Comparison of ENCODE assay signal across 29 cellular contexts in the genomic region with DNA sequence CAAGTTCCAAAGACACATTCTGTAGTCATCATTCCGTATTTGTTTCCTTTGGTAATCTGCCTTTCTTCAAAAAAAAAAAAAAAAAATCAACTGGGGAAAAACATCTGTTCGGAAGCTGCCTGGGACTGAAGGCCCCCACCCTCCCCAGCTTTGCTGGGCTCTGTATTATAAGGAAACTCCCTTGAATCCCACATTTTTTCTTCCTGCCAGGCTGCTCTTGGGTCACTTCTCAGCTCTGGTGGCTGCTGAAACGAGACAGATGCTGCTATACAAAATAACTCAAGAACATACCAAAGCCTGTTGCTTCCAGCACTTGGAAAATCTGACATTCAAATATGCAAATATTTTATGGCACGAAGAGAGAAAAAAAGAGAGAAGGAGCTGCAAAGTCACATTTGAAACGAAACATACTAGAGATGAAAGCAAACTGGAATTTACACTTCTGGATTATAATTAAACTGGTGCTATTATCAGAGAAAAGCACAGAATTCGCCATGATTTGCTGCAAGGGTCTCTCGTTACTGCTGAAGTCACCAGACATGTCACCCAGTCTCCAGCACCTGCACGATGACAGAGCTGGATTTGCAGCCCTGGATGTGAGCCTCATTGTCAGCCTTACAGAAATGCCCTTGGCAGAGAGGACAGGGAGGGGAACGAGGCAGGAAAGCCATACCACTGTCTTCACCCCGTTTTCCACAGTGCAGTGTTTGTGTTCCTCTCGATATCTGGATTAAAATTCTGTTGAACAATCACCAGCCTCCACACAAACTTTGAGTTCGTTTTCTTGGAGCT. TPM values are rescaled to one million over a fixed set of nuclear protein-coding genes. Genes with fewer than 3 reads are reported as not detected.
DNase-seq lines count a peak whose midpoint lies in the region; ATAC-seq and TF ChIP-seq lines count a peak whose summit lies in the region.
"Had no signal": no experiment of that assay in that cellular context is flagged by ENCODE, and none has a peak within 500 bp of the region (broad histone marks: within the 10 kb centered on the region; RNA-seq: fewer than 3 reads in every experiment).

No MANE protein-coding gene starts in this region.

- H3K9ac ChIP-seq in adipocyte (ENCODE audit: low read length) = no peak overlapping the region

- H3K9me3 Mint-ChIP-seq in activated naive CD4-positive, alpha-beta T cell treated with anti-CD3 and anti-CD28 coated beads for 36 hours = no peaks in the 10 kb centered on the region
- H3K9me3 Mint-ChIP-seq: activated CD4-positive, alpha-beta T cell treated with anti-CD3 and anti-CD28 coated beads, Interleukin-2, amount 10 ng/mL, durations not matched to agents 24 days and 14 days; activated naive CD4-positive, alpha-beta T cell treated with anti-CD3 and anti-CD28 coated beads, Interleukin-2, amount 50 U/mL, for 72 hours; IgD-negative memory B cell; natural killer cell treated with Interleukin-12 subunit alpha and Interleukin-12 subunit beta and Interleukin-15 and Interleukin-18, amount 100 ng/mL, for 72 hours had no signal

- H3K4me1 ChIP-seq in adipocyte (ENCODE audit: control insufficient read depth, insufficient read depth, low read length) (no peaks in the 10 kb centered on the region), gastroesophageal sphincter (peaks cover 0 to 23% (median 12%) of the 10 kb centered on the region in 3 donors), left lung (no peaks in the 10 kb centered on the region), upper lobe of right lung (no peaks in the 10 kb centered on the region)
- H3K4me1 ChIP-seq: breast epithelium, Caco-2 had no signal

- 9 to 25% methylated on average over 7 to 10 of the region's 12 CpGs for WGBS in gastroesophageal sphincter (ENCODE audit: low coverage in 1 of 2), 2 donors

- H3K27ac ChIP-seq in gastroesophageal sphincter (peak overlapping the region in 2 of 4 donors; percentile 47 to 64), left lung (peak overlapping the region in 1 of 2 donors; percentile 18), upper lobe of right lung (no peak overlapping the region)
- H3K27ac ChIP-seq: breast epithelium, C4-2B, RWPE1, spleen, tibial artery had no signal

- TF ChIP-seq CTCF in gastroesophageal sphincter (IDR thresholded peaks at IDR 0.05) = no peak
- no peak for TF ChIP-seq CTCF in left lung (IDR thresholded peaks at IDR 0.05)
- TF ChIP-seq CTCF in upper lobe of right lung (IDR thresholded peaks at IDR 0.05) = no peak

- no peak overlapping the region for H3K27ac Mint-ChIP-seq in activated naive CD4-positive, alpha-beta T cell treated with anti-CD3 and anti-CD28 coated beads for 36 hours
- H3K27ac Mint-ChIP-seq: activated CD4-positive, alpha-beta T cell treated with anti-CD3 and anti-CD28 coated beads, Interleukin-2, amount 10 ng/mL, durations not matched to agents 24 days and 14 days; IgD-negative memory B cell; natural killer cell treated with Interleukin-12 subunit alpha and Interleukin-12 subunit beta and Interleukin-15 and Interleukin-18, amount 100 ng/mL, for 72 hours; WTC11 had no signal

- no peaks in the 10 kb centered on the region for H3K4me1 Mint-ChIP-seq in activated naive CD4-positive, alpha-beta T cell treated with anti-CD3 and anti-CD28 coated beads for 36 hours (ENCODE audit: low read depth)
- H3K4me1 Mint-ChIP-seq: activated CD4-positive, alpha-beta T cell treated with anti-CD3 and anti-CD28 coated beads, Interleukin-2, amount 10 ng/mL, durations not matched to agents 24 days and 14 days had no signal

- no peak for TF ChIP-seq POLR2A in gastroesophageal sphincter (IDR thresholded peaks at IDR 0.05)

- no peaks in the 10 kb centered on the region for H3K27me3 Mint-ChIP-seq in activated naive CD4-positive, alpha-beta T cell treated with anti-CD3 and anti-CD28 coated beads for 36 hours (ENCODE audit: low read depth)

- H3K4me3 ChIP-seq in adipocyte (ENCODE audit: low read length) (no peak overlapping the region), gastroesophageal sphincter (no peak overlapping the region), left lung (no peak overlapping the region), upper lobe of right lung (no peak overlapping the region)
- H3K4me3 ChIP-seq: breast epithelium, spleen, stomach, tibial artery had no signal

- no peaks in the 10 kb centered on the region for H3K36me3 Mint-ChIP-seq in activated naive CD4-positive, alpha-beta T cell treated with anti-CD3 and anti-CD28 coated beads for 36 hours (ENCODE audit: low read depth)
- H3K36me3 Mint-ChIP-seq: activated naive CD4-positive, alpha-beta T cell treated with anti-CD3 and anti-CD28 coated beads, Interleukin-2, amount 50 U/mL, for 72 hours; natural killer cell treated with Interleukin-12 subunit alpha and Interleukin-12 subunit beta and Interleukin-15 and Interleukin-18, amount 100 ng/mL, for 72 hours; WTC11 had no signal

- ATAC-seq in gastroesophageal sphincter = peak; percentile 79
- peak; percentile 54 for ATAC-seq in left lung
- peak; percentile 64 for ATAC-seq in upper lobe of right lung
- ATAC-seq: activated naive CD4-positive, alpha-beta T cell treated with anti-CD3 and anti-CD28 coated beads, Interleukin-2, amount 50 U/mL, for 72 hours; natural killer cell treated with Interleukin-12 subunit alpha and Interleukin-12 subunit beta and Interleukin-15 and Interleukin-18, amount 100 ng/mL, for 72 hours; WTC11 had no signal

- H3K9me3 ChIP-seq in adipocyte (ENCODE audit: control insufficient read depth, low read length) (no peaks in the 10 kb centered on the region), gastroesophageal sphincter (no peaks in the 10 kb centered on the region), left lung (no peaks in the 10 kb centered on the region), upper lobe of right lung (no peaks in the 10 kb centered on the region)
- H3K9me3 ChIP-seq: breast epithelium, Caco-2, spleen, stomach, tibial artery had no signal

- DNase-seq in adipocyte (ENCODE audit: low read depth) = peak; percentile 14
- DNase-seq in left lung = no peak
- DNase-seq in upper lobe of right lung = no peak
- no peak for DNase-seq in stimulated activated CD4-positive, alpha-beta T cell treated with anti-CD3 and anti-CD28 coated beads, Interleukin-4, amount 100 ng/mL, for 4 hours
- no peak for DNase-seq in RPMI8226
- no peak for DNase-seq in activated naive CD4-positive, alpha-beta T cell treated with anti-CD3 and anti-CD28 coated beads for 36 hours
- DNase-seq: activated CD4-positive, alpha-beta T cell treated with anti-CD3 and anti-CD28 coated beads, Interleukin-2, amount 10 ng/mL, durations not matched to agents 24 days and 14 days; activated CD8-positive, alpha-beta memory T cell treated with anti-CD3 and anti-CD28 coated beads for 24 hours; Caco-2; DND-41; effector memory CD4-positive, alpha-beta T cell; GOT3; kidney; NCI-H146; NCI-H2107; NCI-H345; NCI-H774; spleen; stomach; tibial artery had no signal

- intact Hi-C loops in left lung (cut with DNase I) = no loop called here
- intact Hi-C loops in upper lobe of right lung (cut with DNase I) = no loop called here
- intact Hi-C loops in activated naive CD4-positive, alpha-beta T cell treated with anti-CD3 and anti-CD28 coated beads for 36 hours (cut with micrococcal nuclease) = no loop called here

- H3K4me3 Mint-ChIP-seq in activated naive CD4-positive, alpha-beta T cell treated with anti-CD3 and anti-CD28 coated beads for 36 hours = no peak overlapping the region
- H3K4me3 Mint-ChIP-seq: activated CD4-positive, alpha-beta T cell treated with anti-CD3 and anti-CD28 coated beads, Interleukin-2, amount 10 ng/mL, durations not matched to agents 24 days and 14 days; IgD-negative memory B cell; natural killer cell treated with Interleukin-12 subunit alpha and Interleukin-12 subunit beta and Interleukin-15 and Interleukin-18, amount 100 ng/mL, for 72 hours; WTC11 had no signal

- no peak for TF ChIP-seq EP300 in gastroesophageal sphincter (IDR thresholded peaks at IDR 0.05)

- H3K36me3 ChIP-seq in adipocyte (ENCODE audit: control insufficient read depth, insufficient read depth, low read length, severe bottlenecking) = no peaks in the 10 kb centered on the region
- H3K36me3 ChIP-seq in gastroesophageal sphincter = no peaks in the 10 kb centered on the region
- no peaks in the 10 kb centered on the region for H3K36me3 ChIP-seq in left lung
- H3K36me3 ChIP-seq in upper lobe of right lung = no peaks in the 10 kb centered on the region
- H3K36me3 ChIP-seq: breast epithelium, spleen, stomach, tibial artery had no signal

- CTCF ChIA-PET in activated naive CD4-positive, alpha-beta T cell treated with anti-CD3 and anti-CD28 coated beads for 36 hours (lab: Charles Lee) = no interaction called here

- H3K27me3 ChIP-seq in adipocyte (replicated peaks; ENCODE audit: control insufficient read depth, insufficient read depth, low read length) = peaks cover 22% of the 10 kb centered on the region
- H3K27me3 ChIP-seq in gastroesophageal sphincter = no peaks in the 10 kb centered on the region
- H3K27me3 ChIP-seq in left lung = peaks cover 0 to 9% of the 10 kb centered on the region in 2 donors
- no peaks in the 10 kb centered on the region for H3K27me3 ChIP-seq in upper lobe of right lung

RNA-seq across cellular contexts. Expression of gene IGSF9B, which starts 47.8 kb away (rescaled TPM):
- total RNA-seq in gastroesophageal sphincter (100 to 1,000 TPM in 1 of 4 donors, 10 to 100 TPM in 3; 24.1 to 120 (median 43.3) TPM), left lung (1 to 10 TPM; 8.7 to 9.9 TPM), upper lobe of right lung (2.9 TPM)
- 10 to 100 TPM; 26.5 to 34.0 TPM for total RNA-seq in activated naive CD4-positive, alpha-beta T cell treated with anti-CD3 and anti-CD28 coated beads for 36 hours
- total RNA-seq: lung microvascular endothelial cell had no signal
